8 cellular contexts compared by ENCODE assay signal in the genomic region with DNA sequence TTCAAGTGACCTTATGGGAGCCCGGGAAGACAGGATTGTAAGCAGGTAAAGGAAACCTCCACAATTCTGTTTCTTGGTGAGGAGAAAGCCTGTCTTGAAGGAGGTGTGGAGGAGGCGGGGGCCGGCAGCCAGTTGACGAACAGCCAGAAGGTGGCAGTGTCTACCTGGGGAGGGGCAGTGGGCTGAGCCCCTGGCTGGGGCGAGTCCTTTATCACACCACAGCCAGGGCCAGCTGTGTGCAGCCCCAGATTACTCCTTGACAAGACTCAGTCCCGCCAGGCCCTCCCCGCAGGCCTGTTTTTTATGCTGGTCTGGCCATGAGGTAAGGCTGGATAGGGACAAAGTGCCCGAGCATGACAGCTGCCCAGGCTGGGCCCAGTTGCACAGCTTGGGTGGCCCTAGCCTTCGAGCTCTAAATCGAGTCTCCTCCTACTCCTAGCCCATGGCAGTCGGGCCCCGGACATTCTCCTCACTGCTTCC. TPM values are rescaled to one million over a fixed set of nuclear protein-coding genes. Genes with fewer than 3 reads are reported as not detected.
A peak's percentile ranks its signal among the peaks of the same experiment; 100 is the strongest.
DNase-seq lines count a peak whose midpoint lies in the region; ATAC-seq and TF ChIP-seq lines count a peak whose summit lies in the region.

No MANE protein-coding gene starts in this region.

- 7% methylated on average over 6 of the region's 12 CpGs for WGBS in right lobe of liver (ENCODE audit: insufficient coverage, low coverage, low lambda C conversion rate, missing lambda C conversion rate)

- DNase-seq in CD4-positive, alpha-beta T cell, result peak; percentile 35 to 68 (median 56)
- DNase-seq in NCI-H2171 treated with DMSO at 0.1 percent for 48 hours (lab: John Stamatoyannopoulos, UW) (peak; percentile 26), WTC11 (ENCODE audit: low spot score) (peak; percentile 92), right lobe of liver (peak; percentile 78 to 83 (median 81))
- DNase-seq in central memory CD4-positive, alpha-beta T cell, result peak; percentile 53
- peak; percentile 29 for DNase-seq in stimulated activated CD8-positive, alpha-beta memory T cell treated with anti-CD3 and anti-CD28 coated beads, Interleukin-15, amount 100 ng/mL, for 1 hour (ENCODE audit: low read depth)

- H3K4me3 ChIP-seq in right lobe of liver, result no peak overlapping the region

- H3K27me3 Mint-ChIP-seq in CD4-positive, alpha-beta T cell, result no peaks in the 10 kb centered on the region
- peaks cover 5% of the 10 kb centered on the region; the same call in 1 of the 2 replicates for H3K27me3 Mint-ChIP-seq in WTC11 (ENCODE audit: low read depth)

- H3K9me3 Mint-ChIP-seq in CD4-positive, alpha-beta T cell, result peaks cover 4% of the 10 kb centered on the region
- H3K9me3 Mint-ChIP-seq in WTC11, result peaks cover 11% of the 10 kb centered on the region

- H3K36me3 ChIP-seq in right lobe of liver, result no peaks in the 10 kb centered on the region

- intact Hi-C loops in CD4-positive, alpha-beta T cell (cut with DNase I, micrococcal nuclease), result loop anchor here (1.0 to 5.0 kb wide), 4 partner anchors 40 to 143 kb away; partner anchors contain the start of genes CIB1 (in 1 of the 2), GDPGP1 (in 1 of the 2) and IDH2 (in 1 of the 2)
- intact Hi-C loops in right lobe of liver (cut with DNase I), result loop anchor here in 1 of 2 donors (10.0 kb wide), 1 partner anchor 82 kb away; no protein-coding TSS in a partner anchor

- peaks cover 10% of the 10 kb centered on the region for H3K9me3 ChIP-seq in CD4-positive, alpha-beta T cell (ENCODE audit: control insufficient read depth, low read length)
- no peaks in the 10 kb centered on the region for H3K9me3 ChIP-seq in right lobe of liver

- CTCF ChIA-PET in CD4-positive, alpha-beta T cell (lab: Charles Lee), result interaction anchor here (0.8 to 1.4 kb wide), 8 partner anchors 21 to 177 kb away, joined by 3 to 6 read pairs (median 4); partner anchors contain the start of gene NGRN
- CTCF ChIA-PET in WTC11 (lab: Charles Lee), result interaction anchor here (0.5 to 7.6 kb wide), 40 partner anchors 8 to 742 kb away, joined by 3 to 110 read pairs (median 4); partner anchors contain the start of genes ANPEP, CIB1, GDPGP1 and IDH2

- peak overlapping the region; percentile 78 for H3K27ac Mint-ChIP-seq in CD4-positive, alpha-beta T cell
- H3K27ac Mint-ChIP-seq in WTC11, result no peak overlapping the region

- H3K4me1 ChIP-seq in right lobe of liver, result peaks cover 0 to 24% (median 9%) of the 10 kb centered on the region in 4 donors

- no peak for TF ChIP-seq POLR2A in right lobe of liver (IDR thresholded peaks at IDR 0.05)

- ATAC-seq in CD4-positive, alpha-beta T cell (ENCODE audit: poor library complexity), result peak; percentile 67
- ATAC-seq in GM21529 (IDR thresholded peaks at IDR 0.05; ENCODE audit: unreplicated experiment), result peak; percentile 75
- peak; percentile 99 for ATAC-seq in WTC11
- ATAC-seq in right lobe of liver, result peak; percentile 84 to 92 (median 89)
- ATAC-seq in GM18858 (IDR thresholded peaks at IDR 0.05; ENCODE audit: unreplicated experiment), result no peak

- peaks cover 37% of the 10 kb centered on the region for H3K4me1 Mint-ChIP-seq in CD4-positive, alpha-beta T cell (ENCODE audit: low read depth)
- H3K4me1 Mint-ChIP-seq in WTC11, result peaks cover 10% of the 10 kb centered on the region

- no peak overlapping the region for H3K27ac ChIP-seq in CD4-positive, alpha-beta T cell (ENCODE audit: low read depth, low read length)
- peak overlapping the region; percentile 38 to 63 (median 56) for H3K27ac ChIP-seq in right lobe of liver

- peak overlapping the region; percentile 66 for H3K4me3 Mint-ChIP-seq in CD4-positive, alpha-beta T cell
- H3K4me3 Mint-ChIP-seq in WTC11, result no peak overlapping the region

- TF ChIP-seq CTCF in CD4-positive, alpha-beta T cell (IDR thresholded peaks at IDR 0.05), result peak; percentile 78
- TF ChIP-seq CTCF in WTC11 (IDR thresholded peaks at IDR 0.05) (peak; percentile 62; the same call in 1 of the 2 replicates), right lobe of liver (IDR thresholded peaks at IDR 0.05) (peak; percentile 69 to 90 (median 80))

- no peaks in the 10 kb centered on the region for H3K27me3 ChIP-seq in CD4-positive, alpha-beta T cell (ENCODE audit: control insufficient read depth, insufficient read depth, low read length)
- H3K27me3 ChIP-seq in right lobe of liver, result no peaks in the 10 kb centered on the region

- POLR2A ChIA-PET in CD4-positive, alpha-beta T cell (lab: Charles Lee), result no interaction called here
- POLR2A ChIA-PET in WTC11 (lab: Charles Lee), result interaction anchor here (0.8 to 1.4 kb wide), 4 partner anchors 17 to 90 kb away, joined by 3 to 4 read pairs (median 4); partner anchors contain the start of gene CIB1

- peaks cover 5% of the 10 kb centered on the region for H3K36me3 Mint-ChIP-seq in CD4-positive, alpha-beta T cell (ENCODE audit: low read depth)
- H3K36me3 Mint-ChIP-seq in WTC11, result peaks cover 6% of the 10 kb centered on the region

TF ChIP-seq in WTC11, 78 proteins besides CTCF, POLR2A, EP300 and RAD21 (continues in another document):
- TF ChIP-seq ZNF121 (CRISPR knock-in tag; IDR thresholded peaks at IDR 0.05), result 0 out of 2 replicates have a peak, but pooled peaks have one; percentile 23
- no peak for TF ChIP-seq ZNF532 (CRISPR knock-in tag; IDR thresholded peaks at IDR 0.05; ENCODE audit: borderline replicate concordance)
- TF ChIP-seq E2F4 (CRISPR knock-in tag; IDR thresholded peaks at IDR 0.05; ENCODE audit: borderline replicate concordance, low read depth), result no peak
- TF ChIP-seq, protein P1, sequence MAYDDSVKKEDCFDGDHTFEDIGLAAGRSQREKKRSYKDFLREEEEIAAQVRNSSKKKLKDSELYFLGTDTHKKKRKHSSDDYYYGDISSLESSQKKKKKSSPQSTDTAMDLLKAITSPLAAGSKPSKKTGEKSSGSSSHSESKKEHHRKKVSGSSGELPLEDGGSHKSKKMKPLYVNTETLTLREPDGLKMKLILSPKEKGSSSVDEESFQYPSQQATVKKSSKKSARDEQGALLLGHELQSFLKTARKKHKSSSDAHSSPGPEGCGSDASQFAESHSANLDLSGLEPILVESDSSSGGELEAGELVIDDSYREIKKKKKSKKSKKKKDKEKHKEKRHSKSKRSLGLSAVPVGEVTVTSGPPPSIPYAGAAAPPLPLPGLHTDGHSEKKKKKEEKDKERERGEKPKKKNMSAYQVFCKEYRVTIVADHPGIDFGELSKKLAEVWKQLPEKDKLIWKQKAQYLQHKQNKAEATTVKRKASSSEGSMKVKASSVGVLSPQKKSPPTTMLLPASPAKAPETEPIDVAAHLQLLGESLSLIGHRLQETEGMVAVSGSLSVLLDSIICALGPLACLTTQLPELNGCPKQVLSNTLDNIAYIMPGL (CRISPR knock-in tag; IDR thresholded peaks at IDR 0.05), result peak; percentile 55; the same call in 1 of the 2 replicates
- TF ChIP-seq, protein P2, sequence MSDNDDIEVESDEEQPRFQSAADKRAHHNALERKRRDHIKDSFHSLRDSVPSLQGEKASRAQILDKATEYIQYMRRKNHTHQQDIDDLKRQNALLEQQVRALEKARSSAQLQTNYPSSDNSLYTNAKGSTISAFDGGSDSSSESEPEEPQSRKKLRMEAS (CRISPR knock-in tag; IDR thresholded peaks at IDR 0.05), result peak; percentile 31; the same call in 1 of the 2 replicates
- TF ChIP-seq NFATC4 (CRISPR knock-in tag; IDR thresholded peaks at IDR 0.05), result no peak

RNA-seq across cellular contexts. Expression of gene IDH2, which starts 40.9 kb away (rescaled TPM):
- 10 to 100 TPM; 38.0 to 38.2 TPM for total RNA-seq in CD4-positive, alpha-beta T cell
- total RNA-seq in WTC11 (2021) (53.3 to 80.3 TPM (median 72.3 TPM) in 3 replicates), right lobe of liver (100 to 1,000 TPM; 115 to 371 (median 261) TPM)

RNA-seq across cellular contexts. Expression of gene SEMA4B, which starts 57.9 kb away (rescaled TPM):
- total RNA-seq in CD4-positive, alpha-beta T cell, result 1 to 10 TPM; 8.0 to 9.5 TPM
- total RNA-seq in WTC11 (2021) (50.1 to 53.3 TPM (median 50.2 TPM) in 3 replicates), right lobe of liver (10 to 100 TPM; 17.1 to 67.7 (median 20.3) TPM)

Comparison
In these comparisons a context has a peak if more than half of its experiments do, and no peak if none do; other contexts are left out.
1. DNase-seq: peak in every context shown above with its lines; median percentile 92 in WTC11; 81 in right lobe of liver; 56 in CD4-positive, alpha-beta T cell; 53 in central memory CD4-positive, alpha-beta T cell; 29 in stimulated activated CD8-positive, alpha-beta memory T cell treated with anti-CD3 and anti-CD28 coated beads, Interleukin-15, amount 100 ng/mL, for 1 hour; 26 in NCI-H2171 treated with DMSO at 0.1 percent for 48 hours.